ENCODE assay signal across 16 cellular contexts in genomic region chr2:105866439-105867170, GRCh38.
DNase-seq lines count a peak whose midpoint lies in the region; ATAC-seq and TF ChIP-seq lines count a peak whose summit lies in the region.
"Had no signal": no experiment of that assay in that cellular context is flagged by ENCODE, and none has a peak within 500 bp of the region (broad histone marks: within the 10 kb centered on the region; RNA-seq: fewer than 3 reads in every experiment).

No MANE protein-coding gene starts in this region.

- no peaks in the 10 kb centered on the region for H3K36me3 ChIP-seq in SJSA1
- no peaks in the 10 kb centered on the region for H3K36me3 ChIP-seq in esophagus muscularis mucosa
- H3K36me3 ChIP-seq in trophoblast cell (ENCODE audit: control insufficient read depth in 1 of 2, insufficient read depth in 2 of 2, low read length in 2 of 2) = no peaks in the 10 kb centered on the region
- H3K36me3 ChIP-seq in mucosa of descending colon (ENCODE audit: low read depth) = no peaks in the 10 kb centered on the region

- 61% methylated on average over 10 of the region's 10 CpGs for WGBS in esophagus muscularis mucosa
- WGBS in trophoblast cell (ENCODE audit: extremely low coverage, insufficient coverage, insufficient read length) = no CpG with 5 or more reads among the region's 10 CpGs

- H3K9me3 ChIP-seq in SJSA1 (replicated peaks) (no peaks in the 10 kb centered on the region), esophagus muscularis mucosa (no peaks in the 10 kb centered on the region), trophoblast cell (ENCODE audit: insufficient read depth, low read depth, low read length) (peaks cover 5% of the 10 kb centered on the region), mucosa of descending colon (no peaks in the 10 kb centered on the region)

- no peak overlapping the region for H4K8ac ChIP-seq in trophoblast cell (ENCODE audit: low read depth, low read length)

- H3K9ac ChIP-seq in trophoblast cell (ENCODE audit: low read length) = no peak overlapping the region

- no peak overlapping the region for H3K4ac ChIP-seq in trophoblast cell (ENCODE audit: low read depth, low read length)

- TF ChIP-seq POLR2A in esophagus muscularis mucosa (IDR thresholded peaks at IDR 0.05; ENCODE audit: low read depth) = no peak

- ATAC-seq in GM19463 (IDR thresholded peaks at IDR 0.05; ENCODE audit: unreplicated experiment) = no peak
- ATAC-seq in mucosa of descending colon = no peak
- ATAC-seq in GM21390 (IDR thresholded peaks at IDR 0.05; ENCODE audit: unreplicated experiment) = no peak
- ATAC-seq: left ventricle myocardium superior; stimulated activated naive CD8-positive, alpha-beta T cell treated with anti-CD3 and anti-CD28 coated beads, Interleukin-15, amount 100 ng/mL, for 72 hours had no signal

- peak overlapping the region; percentile 25 for H3K27ac ChIP-seq in SJSA1
- peak overlapping the region; percentile 39 to 71 (median 50) for H3K27ac ChIP-seq in esophagus muscularis mucosa (replicated peaks in 1 of 4)
- peak overlapping the region; percentile 37 for H3K27ac ChIP-seq in trophoblast cell (ENCODE audit: low read depth, low read length)

- H2BK120ac ChIP-seq in trophoblast cell (ENCODE audit: insufficient read depth, low read length, poor library complexity) = no peak overlapping the region

- no peak overlapping the region for H3K18ac ChIP-seq in trophoblast cell (ENCODE audit: low read length)

- H3K27me3 ChIP-seq in SJSA1 (replicated peaks) = no peaks in the 10 kb centered on the region
- no peaks in the 10 kb centered on the region for H3K27me3 ChIP-seq in esophagus muscularis mucosa
- H3K27me3 ChIP-seq in trophoblast cell (ENCODE audit: insufficient read depth, low read length) = no peaks in the 10 kb centered on the region

- intact Hi-C loops in esophagus muscularis mucosa (cut with DNase I) = no loop called here
- intact Hi-C loops in mucosa of descending colon (cut with DNase I, micrococcal nuclease) = no loop called here

- no peak overlapping the region for H3K14ac ChIP-seq in trophoblast cell (ENCODE audit: low read length)

- TF ChIP-seq EP300 in esophagus muscularis mucosa (IDR thresholded peaks at IDR 0.05) = no peak

- TF ChIP-seq CTCF in esophagus muscularis mucosa (IDR thresholded peaks at IDR 0.05) (no peak), mucosa of descending colon (IDR thresholded peaks at IDR 0.05) (no peak)

- H3K4me1 ChIP-seq in SJSA1 (replicated peaks) = peaks cover 28% of the 10 kb centered on the region
- peaks cover 30 to 68% (median 48%) of the 10 kb centered on the region in 4 donors for H3K4me1 ChIP-seq in esophagus muscularis mucosa
- peaks cover 5 to 7% of the 10 kb centered on the region in 2 experiments for H3K4me1 ChIP-seq in trophoblast cell (ENCODE audit: control insufficient read depth in 1 of 2, insufficient read depth in 2 of 2, low read length in 2 of 2)
- H3K4me1 ChIP-seq in mucosa of descending colon (ENCODE audit: low read depth) = peaks cover 5% of the 10 kb centered on the region

- H2BK12ac ChIP-seq in trophoblast cell (ENCODE audit: low read length) = no peak overlapping the region

- H2AK5ac ChIP-seq in trophoblast cell (ENCODE audit: low read length) = no peak overlapping the region

- H3K4me3 ChIP-seq in SJSA1 (no peak overlapping the region), esophagus muscularis mucosa (no peak overlapping the region), trophoblast cell (ENCODE audit: low read depth, low read length) (no peak overlapping the region), mucosa of descending colon (no peak overlapping the region)

- DNase-seq in EH (ENCODE audit: low read depth) = peak; percentile 80
- peak in 1 of 2 experiments; percentile 51 for DNase-seq in SJSA1 (ENCODE audit: low read depth in 1 of 2, low spot score in 2 of 2)
- no peak for DNase-seq in esophagus muscularis mucosa (ENCODE audit: extremely low spot score)
- DNase-seq in trophoblast cell = peak in 1 of 2 donors; percentile 74
- DNase-seq in HPDE6-E6E7 (ENCODE audit: extremely low spot score) = no peak
- DNase-seq in mucosa of descending colon = no peak
- DNase-seq: activated CD4-positive, alpha-beta T cell treated with anti-CD3 and anti-CD28 coated beads for 1 hour; cerebellar nuclear complex; COR-L47; left ventricle myocardium superior; NCI-H1105; occipital lobe; stimulated activated CD4-positive, alpha-beta T cell treated with anti-CD3 and anti-CD28 coated beads, Interleukin-2, amount 100 ng/mL, for 24 hours; stimulated activated naive CD8-positive, alpha-beta T cell treated with anti-CD3 and anti-CD28 coated beads, Interleukin-15, amount 100 ng/mL, for 72 hours had no signal

- H3K79me1 ChIP-seq in trophoblast cell (ENCODE audit: low read length) = no peaks in the 10 kb centered on the region

- no peak overlapping the region for H2AFZ ChIP-seq in trophoblast cell (ENCODE audit: insufficient read depth, low read length, poor library complexity)

- H3K4me2 ChIP-seq in trophoblast cell (ENCODE audit: low read length) = peak overlapping the region; percentile 3

- no peaks in the 10 kb centered on the region for H3K79me2 ChIP-seq in trophoblast cell (ENCODE audit: control insufficient read depth, insufficient read depth, low read length, poor library complexity)

- no peak overlapping the region for H2BK5ac ChIP-seq in trophoblast cell (ENCODE audit: low read depth, low read length, poor library complexity)

- H4K12ac ChIP-seq in trophoblast cell (ENCODE audit: low read depth, low read length) = no peak overlapping the region

- no peak overlapping the region for H3K23ac ChIP-seq in trophoblast cell (ENCODE audit: low read length)

- H4K91ac ChIP-seq in trophoblast cell (ENCODE audit: low read depth, low read length) = no peak overlapping the region
